15 cellular contexts compared by ENCODE assay signal in the genomic region with DNA sequence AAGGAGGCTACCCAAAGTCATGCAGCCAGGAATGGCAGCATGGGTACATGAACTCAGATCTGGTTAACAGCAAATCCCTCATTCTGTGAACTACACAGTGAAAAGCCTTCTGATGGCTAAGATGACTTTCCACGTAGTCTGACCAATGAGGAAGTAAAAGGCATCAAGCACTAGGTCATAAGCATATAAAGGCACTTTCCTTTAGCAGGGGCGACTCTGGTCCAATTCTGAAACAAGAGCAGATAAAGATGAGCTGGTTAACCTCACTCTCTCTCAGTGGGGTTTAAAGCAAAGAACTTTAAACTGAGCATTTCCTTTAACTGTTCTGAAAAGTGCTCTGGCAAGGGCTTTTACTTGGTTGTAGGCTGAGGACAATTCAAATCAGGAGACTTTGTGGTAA. TPM values are rescaled to one million over a fixed set of nuclear protein-coding genes. Genes with fewer than 3 reads are reported as not detected.
A peak's percentile ranks its signal among the peaks of the same experiment; 100 is the strongest.
DNase-seq lines count a peak whose midpoint lies in the region; ATAC-seq and TF ChIP-seq lines count a peak whose summit lies in the region.
"Had no signal": no experiment of that assay in that cellular context is flagged by ENCODE, and none has a peak within 500 bp of the region (broad histone marks: within the 10 kb centered on the region; RNA-seq: fewer than 3 reads in every experiment).

No MANE protein-coding gene starts in this region.

- H3K4me1 Mint-ChIP-seq in T-helper 2 cell treated with Interferon-gamma antibody and Interleukin-4, amounts not matched to agents 5 μg/mL and 100 μg/mL, for 36 hours (ENCODE audit: low read depth) = peaks cover 13% of the 10 kb centered on the region
- H3K4me1 Mint-ChIP-seq in glutamatergic neuron (ENCODE audit: low read depth, unreplicated experiment) = peaks cover 46% of the 10 kb centered on the region

- no peaks in the 10 kb centered on the region for H3K27me3 ChIP-seq in gastroesophageal sphincter
- no peaks in the 10 kb centered on the region for H3K27me3 ChIP-seq in vagina
- H3K27me3 ChIP-seq: thyroid gland had no signal

- TF ChIP-seq EP300 in gastroesophageal sphincter (IDR thresholded peaks at IDR 0.05) = no peak

- peak; percentile 38 for DNase-seq in ELR (ENCODE audit: low read depth)
- peak; percentile 30 for DNase-seq in T-helper 2 cell treated with Interferon-gamma antibody and Interleukin-4, amounts not matched to agents 5 μg/mL and 100 μg/mL, for 36 hours (ENCODE audit: low spot score)
- DNase-seq in glutamatergic neuron = no peak
- DNase-seq in midbrain (lab: John Stamatoyannopoulos, UW) = no peak
- no peak for DNase-seq in vagina (ENCODE audit: extremely low spot score in 2 of 2)
- DNase-seq: effector CD8-positive, alpha-beta T cell; left cardiac atrium; naive thymus-derived CD8-positive, alpha-beta T cell; NCI-H1417 treated with DMSO at 0.1 percent for 48 hours; NCI-H69; thyroid gland had no signal

- no peaks in the 10 kb centered on the region for H3K9me3 ChIP-seq in gastroesophageal sphincter
- no peaks in the 10 kb centered on the region for H3K9me3 ChIP-seq in vagina
- H3K9me3 ChIP-seq: thyroid gland had no signal

- peaks cover 0 to 22% of the 10 kb centered on the region in 2 donors for H3K36me3 ChIP-seq in gastroesophageal sphincter
- no peaks in the 10 kb centered on the region for H3K36me3 ChIP-seq in vagina

- TF ChIP-seq CTCF in glutamatergic neuron (IDR thresholded peaks at IDR 0.05; ENCODE audit: partially characterized antibody, unreplicated experiment) = no peak
- no peak for TF ChIP-seq CTCF in gastroesophageal sphincter (IDR thresholded peaks at IDR 0.05)
- no peak for TF ChIP-seq CTCF in vagina (IDR thresholded peaks at IDR 0.05)

- H3K27ac Mint-ChIP-seq in T-helper 2 cell treated with Interferon-gamma antibody and Interleukin-4, amounts not matched to agents 5 μg/mL and 100 μg/mL, for 36 hours = peak overlapping the region; percentile 19
- H3K27ac Mint-ChIP-seq in glutamatergic neuron (ENCODE audit: unreplicated experiment) = peak overlapping the region; percentile 26

- no peaks in the 10 kb centered on the region for H3K27me3 Mint-ChIP-seq in T-helper 2 cell treated with Interferon-gamma antibody and Interleukin-4, amounts not matched to agents 5 μg/mL and 100 μg/mL, for 36 hours (ENCODE audit: low read depth)
- H3K27me3 Mint-ChIP-seq in glutamatergic neuron (ENCODE audit: unreplicated experiment) = no peaks in the 10 kb centered on the region
- H3K27me3 Mint-ChIP-seq: naive thymus-derived CD8-positive, alpha-beta T cell had no signal

- 75 to 82% methylated on average over 2 of the region's 2 CpGs for WGBS in gastroesophageal sphincter (ENCODE audit: low coverage in 1 of 2), 2 donors

- TF ChIP-seq POLR2A in gastroesophageal sphincter (IDR thresholded peaks at IDR 0.05) (no peak), vagina (IDR thresholded peaks at IDR 0.05) (no peak)

- H3K9me3 Mint-ChIP-seq in T-helper 2 cell treated with Interferon-gamma antibody and Interleukin-4, amounts not matched to agents 5 μg/mL and 100 μg/mL, for 36 hours = no peaks in the 10 kb centered on the region
- H3K9me3 Mint-ChIP-seq in glutamatergic neuron (ENCODE audit: unreplicated experiment) = no peaks in the 10 kb centered on the region
- H3K9me3 Mint-ChIP-seq: naive thymus-derived CD8-positive, alpha-beta T cell had no signal

- peaks cover 4% of the 10 kb centered on the region for H3K36me3 Mint-ChIP-seq in T-helper 2 cell treated with Interferon-gamma antibody and Interleukin-4, amounts not matched to agents 5 μg/mL and 100 μg/mL, for 36 hours (ENCODE audit: low read depth)
- H3K36me3 Mint-ChIP-seq in glutamatergic neuron (ENCODE audit: unreplicated experiment) = no peaks in the 10 kb centered on the region

- H3K4me3 Mint-ChIP-seq in T-helper 2 cell treated with Interferon-gamma antibody and Interleukin-4, amounts not matched to agents 5 μg/mL and 100 μg/mL, for 36 hours = peak overlapping the region; percentile 6
- H3K4me3 Mint-ChIP-seq in glutamatergic neuron (ENCODE audit: unreplicated experiment) = no peak overlapping the region
- H3K4me3 Mint-ChIP-seq: naive thymus-derived CD8-positive, alpha-beta T cell had no signal

- H3K27ac ChIP-seq in gastroesophageal sphincter (no peak overlapping the region), vagina (no peak overlapping the region)
- H3K27ac ChIP-seq: thyroid gland had no signal

- intact Hi-C loops in vagina (cut with DNase I) = no loop called here

- no peak overlapping the region for H3K4me3 ChIP-seq in gastroesophageal sphincter
- H3K4me3 ChIP-seq in vagina = no peak overlapping the region
- H3K4me3 ChIP-seq: thyroid gland had no signal

- peak; percentile 81 for ATAC-seq in HG02852 (IDR thresholded peaks at IDR 0.05; ENCODE audit: unreplicated experiment)
- ATAC-seq in gastroesophageal sphincter = no peak
- ATAC-seq in HG03280 (IDR thresholded peaks at IDR 0.05; ENCODE audit: unreplicated experiment) = no peak
- ATAC-seq: left cardiac atrium; naive thymus-derived CD8-positive, alpha-beta T cell had no signal

- H3K4me1 ChIP-seq in gastroesophageal sphincter = peaks cover 0 to 70% (median 13%) of the 10 kb centered on the region in 3 donors
- peaks cover 59% of the 10 kb centered on the region for H3K4me1 ChIP-seq in vagina

RNA-seq across cellular contexts. Expression of a gene that starts 21.1 kb away (rescaled TPM):
- total RNA-seq in glutamatergic neuron (ENCODE audit: unreplicated experiment) (185 TPM), gastroesophageal sphincter (100 to 1,000 TPM; 116 to 152 (median 144) TPM), vagina (121 TPM)

RNA-seq across cellular contexts. Expression of a gene that starts 56.1 kb away (rescaled TPM):
- total RNA-seq in glutamatergic neuron (ENCODE audit: unreplicated experiment) (not detected), gastroesophageal sphincter (not detected), vagina (4.2 TPM)
- total RNA-seq: HT-29; left cardiac atrium; naive thymus-derived CD8-positive, alpha-beta T cell; thyroid gland had no signal

Comparison
In these comparisons a context has a peak if more than half of its experiments do, and no peak if none do; other contexts are left out.
1. DNase-seq: peak in ELR (single experiment) and T-helper 2 cell treated with Interferon-gamma antibody and Interleukin-4, amounts not matched to agents 5 μg/mL and 100 μg/mL, for 36 hours (single experiment); none in glutamatergic neuron (single experiment), midbrain (single experiment) and vagina (0 of 2).